ENCODE assay signal across 16 cellular contexts in genomic region chr14:102076793-102077759, GRCh38. TPM values are rescaled to one million over a fixed set of nuclear protein-coding genes. Genes with fewer than 3 reads are reported as not detected.
DNase-seq lines count a peak whose midpoint lies in the region; ATAC-seq, FAIRE-seq and TF ChIP-seq lines count a peak whose summit lies in the region.
"Had no signal": no experiment of that assay in that cellular context is flagged by ENCODE, and none has a peak within 500 bp of the region (broad histone marks: within the 10 kb centered on the region; RNA-seq: fewer than 3 reads in every experiment).

No MANE protein-coding gene starts in this region.

- no peak overlapping the region for H2AFZ ChIP-seq in HepG2 (ENCODE audit: low read length)

- peak overlapping the region in 9 of 11 experiments; percentile 8 to 59 (median 34); a peak in 16 of 22 replicates for H3K27ac ChIP-seq in BLaER1 treated with 17β-estradiol and CSF1 and Interleukin-3, amounts not matched to agents 10 nM and 100 nM
- no peak overlapping the region for H3K27ac ChIP-seq in HepG2 (ENCODE audit: extremely low read length, insufficient read depth, low read length)
- H3K27ac ChIP-seq: tibial artery had no signal

- H3K9me3 ChIP-seq in BLaER1 treated with 17β-estradiol and CSF1 and Interleukin-3, amounts not matched to agents 10 nM and 100 nM (replicated peaks in 1 of 11), result no peaks in the 10 kb centered on the region
- H3K9me3 ChIP-seq in T-helper 17 cell (ENCODE audit: control insufficient read depth, low read length, poor library complexity, severe bottlenecking), result no peaks in the 10 kb centered on the region
- H3K9me3 ChIP-seq in HepG2 (ENCODE audit: low read length), result no peaks in the 10 kb centered on the region
- H3K9me3 ChIP-seq: tibial artery had no signal

- FAIRE-seq in HepG2 (lab: Jason Lieb, UNC), result no peak

- no TSS peak for BruUV-seq in HepG2 (replicated peaks; lab: Mats Ljungman, UMichigan)

- TF ChIP-seq POLR2A in HepG2 (IDR thresholded peaks at IDR 0.05; ENCODE audit: insufficient read depth in 1 of 2, low read depth in 2 of 2, low read length in 2 of 2), result peak in 1 of 2 experiments; percentile 16; a peak in 2 of 4 replicates

- peak overlapping the region in 6 of 11 experiments; percentile 13 to 63 (median 52); a peak in 10 of 22 replicates for H3K4me2 ChIP-seq in BLaER1 treated with 17β-estradiol and CSF1 and Interleukin-3, amounts not matched to agents 10 nM and 100 nM
- H3K4me2 ChIP-seq in HepG2 (ENCODE audit: low read depth, low read length), result no peak overlapping the region

- TF ChIP-seq EP300 in HepG2 (IDR thresholded peaks at IDR 0.05; ENCODE audit: low read depth in 2 of 2, low read length in 2 of 2) (no peak), HepG2 (CRISPR knock-in tag; IDR thresholded peaks at IDR 0.05; ENCODE audit: borderline replicate concordance) (no peak)

- H3K27ac Mint-ChIP-seq in T-helper 17 cell, result no peak overlapping the region

- no peak overlapping the region for H3K4me3 Mint-ChIP-seq in T-helper 17 cell
- H3K4me3 Mint-ChIP-seq: T-helper 2 cell treated with Interferon-gamma antibody and Interleukin-4, amounts not matched to agents 5 μg/mL and 100 μg/mL, for 36 hours had no signal

- ATAC-seq in T-helper 17 cell, result peak; percentile 13
- peak; percentile 48 for ATAC-seq in HepG2
- ATAC-seq in HG02981 (IDR thresholded peaks at IDR 0.05; ENCODE audit: unreplicated experiment), result no peak

- intact Hi-C loops in HepG2 (cut with micrococcal nuclease; ENCODE audit: unreplicated experiment), result no loop called here

- CTCF ChIA-PET in HepG2 (lab: Yijun Ruan, JAX; ENCODE audit: low intra/inter-chr PET ratio, low total read pairs), result no interaction called here

- DNase-seq in GM03348 (ENCODE audit: low spot score) (peak; percentile 1), T-helper 17 cell (no peak), HepG2 (ENCODE audit: low spot score) (no peak), NCI-H2081 (lab: John Stamatoyannopoulos, UW) (no peak), H4 (ENCODE audit: low spot score) (no peak), RKO (ENCODE audit: low spot score) (no peak)
- DNase-seq: activated CD4-positive, alpha-beta T cell treated with anti-CD3 and anti-CD28 coated beads for 1 hour; erythroblast; H7; NCI-H2227 treated with DMSO at 0.1 percent for 48 hours; SHP77; tibial artery had no signal

- POLR2A ChIA-PET in HepG2 (lab: Yijun Ruan, JAX), result interaction anchor here (0.6 to 0.7 kb wide), 2 partner anchors 76 to 78 kb away, joined by 3 to 5 read pairs; no protein-coding TSS in a partner anchor

- in situ Hi-C loops in HepG2 (cut with HindIII; ENCODE audit: extremely low pct_ligation_motif_present, low pct_unique_long_range_greater_than_20kb), result loop anchor here (10.0 to 25.0 kb wide), 2 partner anchors 238 to 365 kb away; partner anchors contain the start of gene ZNF839

- peaks cover 28 to 67% (median 55%) of the 10 kb centered on the region in 11 experiments; a peak in 21 of 22 replicates for H4K20me1 ChIP-seq in BLaER1 treated with 17β-estradiol and CSF1 and Interleukin-3, amounts not matched to agents 10 nM and 100 nM
- peaks cover 10% of the 10 kb centered on the region for H4K20me1 ChIP-seq in HepG2 (ENCODE audit: insufficient read depth, low read length)

- H3K27me3 ChIP-seq in BLaER1 treated with 17β-estradiol and CSF1 and Interleukin-3, amounts not matched to agents 10 nM and 100 nM, result no peaks in the 10 kb centered on the region
- no peaks in the 10 kb centered on the region for H3K27me3 ChIP-seq in HepG2 (ENCODE audit: control insufficient read depth in 1 of 2, insufficient read depth in 2 of 2, low read length in 2 of 2)
- H3K27me3 ChIP-seq: tibial artery had no signal

- H3K9ac ChIP-seq in BLaER1 treated with 17β-estradiol and CSF1 and Interleukin-3, amounts not matched to agents 10 nM and 100 nM, result peak overlapping the region in 3 of 11 experiments; percentile 6 to 28 (median 23); a peak in 2 of 22 replicates
- no peak overlapping the region for H3K9ac ChIP-seq in HepG2 (ENCODE audit: insufficient read depth, low read depth, low read length)

- H3K36me3 Mint-ChIP-seq in T-helper 17 cell (ENCODE audit: low read depth), result peaks cover 5% of the 10 kb centered on the region

- no peak for TF ChIP-seq CTCF in HepG2 (CRISPR knock-in tag; IDR thresholded peaks at IDR 0.05)

- TF ChIP-seq RAD21 in HepG2 (CRISPR knock-in tag; IDR thresholded peaks at IDR 0.05), result no peak

- peaks cover 9 to 61% (median 37%) of the 10 kb centered on the region in 10 experiments; a peak in 19 of 20 replicates for H3K4me1 ChIP-seq in BLaER1 treated with 17β-estradiol and CSF1 and Interleukin-3, amounts not matched to agents 10 nM and 100 nM
- H3K4me1 ChIP-seq in HepG2 (ENCODE audit: insufficient read depth, low read length), result peaks cover 7% of the 10 kb centered on the region

- WGBS in HepG2 (ENCODE audit: low lambda C conversion rate), result 87% methylated on average over 14 of the region's 14 CpGs

- no peaks in the 10 kb centered on the region for H3K79me2 ChIP-seq in HepG2 (ENCODE audit: insufficient read depth, low read length)

- no peaks in the 10 kb centered on the region for H3K27me3 Mint-ChIP-seq in T-helper 17 cell

- H3K4me3 ChIP-seq in BLaER1 treated with 17β-estradiol and CSF1 and Interleukin-3, amounts not matched to agents 10 nM and 100 nM, result no peak overlapping the region
- H3K4me3 ChIP-seq in HepG2 (replicated peaks in 1 of 3; ENCODE audit: insufficient read depth in 1 of 3, low read depth in 2 of 3, low read length in 3 of 3), result no peak overlapping the region
- H3K4me3 ChIP-seq: skin epidermis, tibial artery had no signal

- peaks cover 9% of the 10 kb centered on the region for H3K4me1 Mint-ChIP-seq in T-helper 17 cell

- H3K36me3 ChIP-seq in BLaER1 treated with 17β-estradiol and CSF1 and Interleukin-3, amounts not matched to agents 10 nM and 100 nM, result peaks cover 38 to 82% (median 68%) of the 10 kb centered on the region in 11 experiments
- H3K36me3 ChIP-seq in HepG2 (replicated peaks in 1 of 2; ENCODE audit: control insufficient read depth in 1 of 2, insufficient read depth in 2 of 2, low read length in 2 of 2), result peaks cover 5 to 27% of the 10 kb centered on the region in 2 experiments

TF ChIP-seq in HepG2, 621 proteins besides CTCF, POLR2A, EP300 and RAD21:
- TF ChIP-seq RBM39 (IDR thresholded peaks at IDR 0.05; ENCODE audit: low read depth, low read length, poor library complexity, severe bottlenecking), result no peak
- TF ChIP-seq THAP11 (CRISPR knock-in tag; IDR thresholded peaks at IDR 0.05), result no peak
- no peak for TF ChIP-seq ASH2L (IDR thresholded peaks at IDR 0.05; ENCODE audit: insufficient read length, low read depth, low read length)

RNA-seq across cellular contexts. Expression of gene HSP90AA1, which starts 9.8 kb away (rescaled TPM):
- total RNA-seq in T-helper 17 cell (100 to 1,000 TPM; 514 to 570 TPM), HepG2 (2016; rRNA removed; fragmentation: Illumina TruSeq; extraction: Trizol) (636 and 1,509 TPM in 2 replicates)
- 68.9 and 73.7 TPM in 2 replicates for total RNA-seq in HepG2 (2016; cell fraction: cytosol; rRNA removed; fragmentation: Illumina TruSeq; extraction: Trizol; ENCODE audit: low read depth)
- 651 and 1,441 TPM in 2 replicates for total RNA-seq in HepG2 (2016; cell fraction: insoluble cytoplasmic fraction; rRNA removed; fragmentation: Illumina TruSeq; extraction: Trizol)
- total RNA-seq in HepG2 (2016; cell fraction: membrane; rRNA removed; fragmentation: Illumina TruSeq; extraction: Trizol), result 133 and 157 TPM in 2 replicates
- total RNA-seq in HepG2 (2016; cell fraction: nucleus; rRNA removed; fragmentation: Illumina TruSeq; extraction: Trizol), result 507 and 548 TPM in 2 replicates
- 205 and 262 TPM in 2 replicates for polyA plus RNA-seq in HepG2 (2011; rRNA removed)
- 127 and 221 TPM in 2 replicates for polyA plus RNA-seq in HepG2 (2011; cell fraction: cytosol; rRNA removed)
- polyA plus RNA-seq in HepG2 (2011; cell fraction: nucleus; rRNA removed), result 46.7 and 79.9 TPM in 2 replicates
- 319 and 504 TPM in 2 replicates for polyA plus RNA-seq in HepG2 (2012)
- polyA plus RNA-seq in HepG2 (2016; cell fraction: cytosol; fragmentation: Illumina TruSeq; extraction: Trizol; ENCODE audit: low read depth), result 49.1 and 55.8 TPM in 2 replicates
- 1,691 and 1,814 TPM in 2 replicates for polyA plus RNA-seq in HepG2 (2016; cell fraction: insoluble cytoplasmic fraction; fragmentation: Illumina TruSeq; extraction: Trizol; ENCODE audit: low read depth)
- 108 and 125 TPM in 2 replicates for polyA plus RNA-seq in HepG2 (2016; cell fraction: membrane; fragmentation: Illumina TruSeq; extraction: Trizol; ENCODE audit: low read depth)
- polyA plus RNA-seq in HepG2 (2016; cell fraction: nucleus; fragmentation: Illumina TruSeq; extraction: Trizol; ENCODE audit: insufficient read depth, low read depth), result 669 and 675 TPM in 2 replicates
- 117 and 458 TPM in 2 replicates for polyA minus RNA-seq in HepG2 (2011; rRNA and poly(A)+ RNA removed; ENCODE audit: low replicate concordance)
- polyA minus RNA-seq in HepG2 (2011; cell fraction: cytosol; rRNA and poly(A)+ RNA removed), result 494 and 532 TPM in 2 replicates
- 134 and 221 TPM in 2 replicates for polyA minus RNA-seq in HepG2 (2011; cell fraction: nucleus; rRNA and poly(A)+ RNA removed)
- 518 and 574 TPM in 2 replicates for total RNA-seq in H4 (2014; rRNA removed; shearing (Covaris generic))
